In the genomic region with DNA sequence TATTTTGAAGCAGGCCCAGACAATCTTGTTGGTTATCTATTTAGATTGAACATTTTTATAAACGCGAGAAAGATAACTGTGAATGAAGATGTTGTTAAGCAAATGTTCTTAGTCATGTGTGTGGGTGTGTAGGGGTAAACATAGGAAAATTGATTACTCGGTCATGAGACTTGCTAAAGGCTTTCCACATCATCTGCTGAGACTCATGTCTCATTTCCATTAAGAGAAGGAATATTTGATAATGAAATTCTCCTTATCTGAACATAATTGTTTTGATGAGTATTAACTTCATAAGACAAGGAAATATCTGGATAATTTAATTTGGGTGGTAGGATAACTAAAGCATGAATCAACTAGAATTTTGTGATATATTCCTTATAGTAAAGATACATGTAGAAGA, we compare ENCODE assay signal across 1 cellular context.
TF ChIP-seq lines count a peak whose summit lies in the region.

No MANE protein-coding gene starts in this region.

TF ChIP-seq in WTC11, 78 proteins besides CTCF, POLR2A, EP300 and RAD21 (continued from another document):
- TF ChIP-seq AFF4 (CRISPR knock-in tag; IDR thresholded peaks at IDR 0.05; ENCODE audit: borderline replicate concordance), result no peak
- TF ChIP-seq, protein P1, sequence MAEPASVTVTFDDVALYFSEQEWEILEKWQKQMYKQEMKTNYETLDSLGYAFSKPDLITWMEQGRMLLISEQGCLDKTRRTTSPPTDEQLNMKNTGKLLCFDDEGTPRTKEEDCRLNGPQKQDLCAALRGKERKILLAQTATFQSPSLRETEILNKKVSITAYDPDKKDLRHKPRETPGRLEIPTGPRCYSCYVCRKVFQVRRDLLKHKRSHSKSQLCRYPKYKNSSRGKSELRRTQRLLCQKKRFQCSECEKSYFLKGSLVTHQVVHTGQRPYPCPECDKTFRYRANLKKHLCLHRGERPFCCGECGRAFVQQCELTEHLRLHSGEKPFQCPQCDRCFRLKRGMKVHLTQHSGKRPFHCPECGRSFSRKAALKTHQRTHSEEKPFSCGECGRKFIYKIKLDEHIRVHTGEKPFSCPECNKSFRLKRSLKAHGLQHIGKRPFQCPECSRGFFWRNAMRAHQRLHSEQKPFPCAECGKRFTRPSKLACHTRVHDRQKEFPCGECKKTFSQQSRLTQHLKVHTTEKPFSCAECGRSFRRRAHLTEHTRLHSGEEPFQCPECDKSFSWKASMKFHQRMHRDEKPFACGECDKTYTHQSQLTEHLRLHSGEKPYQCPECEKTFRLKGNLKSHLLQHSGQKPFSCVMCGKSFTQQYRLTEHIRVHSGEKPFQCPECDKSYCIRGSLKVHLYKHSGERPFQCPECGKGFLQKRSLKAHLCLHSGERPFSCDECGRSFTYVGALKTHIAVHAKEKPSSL (CRISPR knock-in tag; conservative IDR thresholded peaks at IDR 0.05), result no peak
- no peak for TF ChIP-seq TEAD4 (CRISPR knock-in tag; IDR thresholded peaks at IDR 0.05)
- no peak for TF ChIP-seq CREM (CRISPR knock-in tag; IDR thresholded peaks at IDR 0.05)
- TF ChIP-seq ZBTB43 (CRISPR knock-in tag; IDR thresholded peaks at IDR 0.05), result no peak
- TF ChIP-seq, protein P2, sequence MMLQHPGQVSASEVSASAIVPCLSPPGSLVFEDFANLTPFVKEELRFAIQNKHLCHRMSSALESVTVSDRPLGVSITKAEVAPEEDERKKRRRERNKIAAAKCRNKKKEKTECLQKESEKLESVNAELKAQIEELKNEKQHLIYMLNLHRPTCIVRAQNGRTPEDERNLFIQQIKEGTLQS (CRISPR knock-in tag; conservative IDR thresholded peaks at IDR 0.05), result no peak
- TF ChIP-seq ZNF138 (CRISPR knock-in tag; conservative IDR thresholded peaks at IDR 0.05), result no peak
- no peak for TF ChIP-seq ZNF423 (CRISPR knock-in tag; IDR thresholded peaks at IDR 0.05)
- no peak for TF ChIP-seq CBFB (CRISPR knock-in tag; IDR thresholded peaks at IDR 0.05; ENCODE audit: low read depth)
- TF ChIP-seq, protein P3, sequence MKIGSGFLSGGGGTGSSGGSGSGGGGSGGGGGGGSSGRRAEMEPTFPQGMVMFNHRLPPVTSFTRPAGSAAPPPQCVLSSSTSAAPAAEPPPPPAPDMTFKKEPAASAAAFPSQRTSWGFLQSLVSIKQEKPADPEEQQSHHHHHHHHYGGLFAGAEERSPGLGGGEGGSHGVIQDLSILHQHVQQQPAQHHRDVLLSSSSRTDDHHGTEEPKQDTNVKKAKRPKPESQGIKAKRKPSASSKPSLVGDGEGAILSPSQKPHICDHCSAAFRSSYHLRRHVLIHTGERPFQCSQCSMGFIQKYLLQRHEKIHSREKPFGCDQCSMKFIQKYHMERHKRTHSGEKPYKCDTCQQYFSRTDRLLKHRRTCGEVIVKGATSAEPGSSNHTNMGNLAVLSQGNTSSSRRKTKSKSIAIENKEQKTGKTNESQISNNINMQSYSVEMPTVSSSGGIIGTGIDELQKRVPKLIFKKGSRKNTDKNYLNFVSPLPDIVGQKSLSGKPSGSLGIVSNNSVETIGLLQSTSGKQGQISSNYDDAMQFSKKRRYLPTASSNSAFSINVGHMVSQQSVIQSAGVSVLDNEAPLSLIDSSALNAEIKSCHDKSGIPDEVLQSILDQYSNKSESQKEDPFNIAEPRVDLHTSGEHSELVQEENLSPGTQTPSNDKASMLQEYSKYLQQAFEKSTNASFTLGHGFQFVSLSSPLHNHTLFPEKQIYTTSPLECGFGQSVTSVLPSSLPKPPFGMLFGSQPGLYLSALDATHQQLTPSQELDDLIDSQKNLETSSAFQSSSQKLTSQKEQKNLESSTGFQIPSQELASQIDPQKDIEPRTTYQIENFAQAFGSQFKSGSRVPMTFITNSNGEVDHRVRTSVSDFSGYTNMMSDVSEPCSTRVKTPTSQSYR (CRISPR knock-in tag; IDR thresholded peaks at IDR 0.05), result no peak
- no peak for TF ChIP-seq KAT7 (CRISPR knock-in tag; IDR thresholded peaks at IDR 0.05; ENCODE audit: borderline replicate concordance)
- no peak for TF ChIP-seq ZNF219 (CRISPR knock-in tag; IDR thresholded peaks at IDR 0.05; ENCODE audit: borderline replicate concordance)
- TF ChIP-seq MYBL2 (CRISPR knock-in tag; IDR thresholded peaks at IDR 0.05), result no peak
- TF ChIP-seq E2F4 (CRISPR knock-in tag; IDR thresholded peaks at IDR 0.05; ENCODE audit: borderline replicate concordance, low read depth), result no peak
- TF ChIP-seq EMX1 (CRISPR knock-in tag; IDR thresholded peaks at IDR 0.05), result no peak
